ENCODE assay signal across 9 cellular contexts in genomic region chrX:47384502-47384901, GRCh38. TPM values are rescaled to one million over a fixed set of nuclear protein-coding genes. Genes with fewer than 3 reads are reported as not detected.
DNase-seq lines count a peak whose midpoint lies in the region; ATAC-seq and TF ChIP-seq lines count a peak whose summit lies in the region.
"Had no signal": no experiment of that assay in that cellular context is flagged by ENCODE, and none has a peak within 500 bp of the region (broad histone marks: within the 10 kb centered on the region; RNA-seq: fewer than 3 reads in every experiment).

No MANE protein-coding gene starts in this region.

- TF ChIP-seq CTCF in KMS-11 (conservative IDR thresholded peaks at IDR 0.05; ENCODE audit: low read depth, low read length) (peak; percentile 73), Peyer's patch (IDR thresholded peaks at IDR 0.05) (peak; percentile 60 to 77 (median 70)), fibroblast of the aortic adventitia (IDR thresholded peaks at IDR 0.05; ENCODE audit: insufficient read depth, low read length) (peak; percentile 72), thoracic aorta (IDR thresholded peaks at IDR 0.05) (peak; percentile 55)

- no peak overlapping the region for H4K91ac ChIP-seq in neuronal stem cell (ENCODE audit: low read depth, low read length, poor library complexity)

- H3K4me3 ChIP-seq in KMS-11 (IDR thresholded peaks at IDR 0.05; ENCODE audit: insufficient read depth, low read depth, low read length) (no peak overlapping the region), Peyer's patch (no peak overlapping the region), fibroblast of the aortic adventitia (ENCODE audit: low read depth, low read length) (no peak overlapping the region), neuronal stem cell (ENCODE audit: low read length in 2 of 2) (no peak overlapping the region), thoracic aorta (no peak overlapping the region)
- H3K4me3 ChIP-seq: SK-N-MC had no signal

- no peak for TF ChIP-seq POLR2A in Peyer's patch (IDR thresholded peaks at IDR 0.05)

- H3K4me2 ChIP-seq in KMS-11 = no peak overlapping the region
- H3K4me2 ChIP-seq in neuronal stem cell (ENCODE audit: insufficient read depth, low read length, poor library complexity, severe bottlenecking) = no peak overlapping the region

- WGBS in neuronal stem cell (ENCODE audit: extremely low coverage in 2 of 2, insufficient read length in 2 of 2, insufficient replicate concordance in 1 of 2), 2 donors = no CpG with 5 or more reads among the region's 8 CpGs

- H3K4me1 ChIP-seq in KMS-11 (ENCODE audit: low read depth, poor library complexity, severe bottlenecking) = no peaks in the 10 kb centered on the region
- no peaks in the 10 kb centered on the region for H3K4me1 ChIP-seq in Peyer's patch
- H3K4me1 ChIP-seq in neuronal stem cell (ENCODE audit: control insufficient read depth in 2 of 2, insufficient read depth in 1 of 2, low read depth in 1 of 2, low read length in 2 of 2) = no peaks in the 10 kb centered on the region
- H3K4me1 ChIP-seq in thoracic aorta (ENCODE audit: control insufficient read depth in 1 of 2, low read depth in 2 of 2) = no peaks in the 10 kb centered on the region

- no peaks in the 10 kb centered on the region for H3K79me2 ChIP-seq in KMS-11 (ENCODE audit: insufficient read depth, low read depth)

- H3K27ac ChIP-seq in KMS-11 (no peak overlapping the region), Peyer's patch (no peak overlapping the region), neuronal stem cell (replicated peaks; ENCODE audit: low read length) (no peak overlapping the region), thoracic aorta (no peak overlapping the region)
- H3K27ac ChIP-seq: SK-N-MC had no signal

- H2BK15ac ChIP-seq in neuronal stem cell (ENCODE audit: low read length) = no peak overlapping the region

- peak; percentile 63 for DNase-seq in D341Med (ENCODE audit: low spot score)
- peak; percentile 45 to 89 (median 72) for DNase-seq in Peyer's patch
- peak; percentile 72 to 76 for DNase-seq in activated T-cell treated with anti-CD3 and anti-CD28 coated beads, Interleukin-2, amount 50 U/mL, for 48 hours
- DNase-seq in fibroblast of the aortic adventitia (ENCODE audit: low read depth) = peak; percentile 69
- peak; percentile 70 for DNase-seq in neuronal stem cell (ENCODE audit: low spot score)
- peak; percentile 2 for DNase-seq in thoracic aorta (ENCODE audit: low spot score)

- no peak overlapping the region for H3K23ac ChIP-seq in neuronal stem cell (ENCODE audit: low read depth, low read length, poor library complexity)

- H3K4ac ChIP-seq in neuronal stem cell (ENCODE audit: low read length) = no peak overlapping the region

- ATAC-seq in thoracic aorta (ENCODE audit: insufficient number of reproducible peaks, low FRiP score, low read depth) (no peak), GM18511 (IDR thresholded peaks at IDR 0.05; ENCODE audit: unreplicated experiment) (no peak)

- no peak overlapping the region for H2BK120ac ChIP-seq in neuronal stem cell (ENCODE audit: low read depth, low read length)

- no peaks in the 10 kb centered on the region for H3K27me3 ChIP-seq in KMS-11 (ENCODE audit: insufficient read depth, low read depth)
- no peaks in the 10 kb centered on the region for H3K27me3 ChIP-seq in Peyer's patch
- no peaks in the 10 kb centered on the region for H3K27me3 ChIP-seq in neuronal stem cell (ENCODE audit: control insufficient read depth in 3 of 3, insufficient read depth in 3 of 3, low read depth in 1 of 3, low read length in 3 of 3)
- H3K27me3 ChIP-seq in thoracic aorta (replicated peaks; ENCODE audit: insufficient read depth) = no peaks in the 10 kb centered on the region

- no peak overlapping the region for H2AFZ ChIP-seq in KMS-11 (ENCODE audit: low read depth)
- H2AFZ ChIP-seq in neuronal stem cell (ENCODE audit: low read length) = no peak overlapping the region

- H4K20me1 ChIP-seq in KMS-11 (ENCODE audit: insufficient read depth) = no peaks in the 10 kb centered on the region

- no peak overlapping the region for H3K14ac ChIP-seq in neuronal stem cell (ENCODE audit: low read length)

- no peak overlapping the region for H2BK5ac ChIP-seq in neuronal stem cell (ENCODE audit: low read length)

- no peaks in the 10 kb centered on the region for H3K79me1 ChIP-seq in neuronal stem cell (ENCODE audit: low read depth, low read length)

- H2BK12ac ChIP-seq in neuronal stem cell (ENCODE audit: low read length) = no peak overlapping the region

- H3K9ac ChIP-seq in KMS-11 = no peak overlapping the region
- no peak overlapping the region for H3K9ac ChIP-seq in neuronal stem cell (ENCODE audit: low read depth, low read length, poor library complexity)

- no peak overlapping the region for H4K8ac ChIP-seq in neuronal stem cell (ENCODE audit: low read depth, low read length)

- no peaks in the 10 kb centered on the region for H3K36me3 ChIP-seq in KMS-11 (ENCODE audit: insufficient read depth)
- no peaks in the 10 kb centered on the region for H3K36me3 ChIP-seq in Peyer's patch
- H3K36me3 ChIP-seq in neuronal stem cell (replicated peaks in 1 of 2; ENCODE audit: control insufficient read depth in 2 of 2, insufficient read depth in 2 of 2, low read length in 2 of 2) = no peaks in the 10 kb centered on the region
- no peaks in the 10 kb centered on the region for H3K36me3 ChIP-seq in thoracic aorta

- no peak overlapping the region for H3K18ac ChIP-seq in neuronal stem cell (ENCODE audit: low read length)

- no peak overlapping the region for H2AK5ac ChIP-seq in neuronal stem cell (ENCODE audit: low read depth, low read length)

- no peaks in the 10 kb centered on the region for H3K9me3 ChIP-seq in Peyer's patch
- no peaks in the 10 kb centered on the region for H3K9me3 ChIP-seq in neuronal stem cell (replicated peaks in 1 of 2; ENCODE audit: control insufficient read depth in 2 of 2, insufficient read depth in 1 of 2, low read depth in 1 of 2, low read length in 2 of 2)
- H3K9me3 ChIP-seq in thoracic aorta = no peaks in the 10 kb centered on the region

RNA-seq across cellular contexts. Expression of gene ZNF157, which starts 14.1 kb away (rescaled TPM):
- total RNA-seq in Peyer's patch (not detected), fibroblast of the aortic adventitia (ENCODE audit: low replicate concordance) (1.3 TPM in 1 of 2 replicates, not detected in the other), thoracic aorta (not detected)
- 0.56 TPM for polyA plus RNA-seq in neuronal stem cell (2013, experiment 1 of 2)
- polyA plus RNA-seq in neuronal stem cell (2013, experiment 2 of 2) = 0.65 TPM

Comparison
In these comparisons a context has a peak if more than half of its experiments do, and no peak if none do; other contexts are left out.
1. DNase-seq: peak in every context shown above with its lines; median percentile 74 in activated T-cell treated with anti-CD3 and anti-CD28 coated beads, Interleukin-2, amount 50 U/mL, for 48 hours; 72 in Peyer's patch; 70 in neuronal stem cell; 69 in fibroblast of the aortic adventitia; 63 in D341Med; 2 in thoracic aorta.